ENCODE assay signal across 8 cellular contexts in the genomic region with DNA sequence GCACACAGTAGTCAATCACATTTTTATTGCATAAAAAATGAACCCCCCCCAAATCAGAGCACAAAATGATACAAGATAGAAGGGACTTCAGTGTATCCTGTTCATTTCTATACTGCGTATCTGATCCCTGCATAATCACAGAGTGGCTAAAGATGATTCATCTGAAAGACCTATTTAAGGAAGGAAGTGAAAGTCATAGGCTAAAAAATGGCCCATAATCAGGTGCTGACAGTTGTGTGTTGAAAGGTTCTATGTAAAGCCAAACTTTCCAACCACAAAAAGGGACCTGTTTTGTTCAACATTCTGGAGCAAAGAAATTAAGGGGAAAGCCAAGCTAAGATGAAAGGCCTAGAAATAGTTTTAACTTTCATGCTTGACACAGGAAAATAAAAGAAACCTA.
DNase-seq lines count a peak whose midpoint lies in the region; ATAC-seq lines count a peak whose summit lies in the region.

No MANE protein-coding gene starts in this region.

- H3K4me3 Mint-ChIP-seq in activated naive CD8-positive, alpha-beta T cell treated with anti-CD3 and anti-CD28 coated beads for 36 hours = no peak overlapping the region

- peaks cover 49% of the 10 kb centered on the region for H3K4me1 Mint-ChIP-seq in activated naive CD8-positive, alpha-beta T cell treated with anti-CD3 and anti-CD28 coated beads for 36 hours

- no peaks in the 10 kb centered on the region for H3K27me3 Mint-ChIP-seq in activated naive CD8-positive, alpha-beta T cell treated with anti-CD3 and anti-CD28 coated beads for 36 hours

- peaks cover under 1% of the 10 kb centered on the region for H3K9me3 Mint-ChIP-seq in activated naive CD8-positive, alpha-beta T cell treated with anti-CD3 and anti-CD28 coated beads for 36 hours

- peak; percentile 90 for ATAC-seq in GM21381 (IDR thresholded peaks at IDR 0.05; ENCODE audit: unreplicated experiment)
- ATAC-seq in HG03521 (IDR thresholded peaks at IDR 0.05; ENCODE audit: unreplicated experiment) = peak; percentile 64
- ATAC-seq in left lobe of liver = no peak

- DNase-seq in GM04503 (ENCODE audit: low read depth) = peak; percentile 45
- no peak for DNase-seq in activated naive CD8-positive, alpha-beta T cell treated with anti-CD3 and anti-CD28 coated beads for 36 hours
- DNase-seq in stromal cell of bone marrow (ENCODE audit: low read depth) = peak; percentile 64
- no peak for DNase-seq in left lobe of liver (ENCODE audit: low spot score)
- DNase-seq in T1000 (lab: John Stamatoyannopoulos, UW) = no peak
- no peak for DNase-seq in NCI-H2107 treated with DMSO at 0.1 percent for 48 hours (lab: John Stamatoyannopoulos, UW; ENCODE audit: unreplicated experiment)

- H3K27ac Mint-ChIP-seq in activated naive CD8-positive, alpha-beta T cell treated with anti-CD3 and anti-CD28 coated beads for 36 hours = peak overlapping the region; percentile 43

- H3K36me3 Mint-ChIP-seq in activated naive CD8-positive, alpha-beta T cell treated with anti-CD3 and anti-CD28 coated beads for 36 hours = peaks cover under 1% of the 10 kb centered on the region

Comparison
In these comparisons a context has a peak if more than half of its experiments do, and no peak if none do; other contexts are left out.
1. DNase-seq: peak in GM04503 (single experiment) and stromal cell of bone marrow (single experiment); none in activated naive CD8-positive, alpha-beta T cell treated with anti-CD3 and anti-CD28 coated beads for 36 hours (single experiment), left lobe of liver (single experiment), T1000 (single experiment) and NCI-H2107 treated with DMSO at 0.1 percent for 48 hours (single experiment).